ENCODE assay signal across 8 cellular contexts in genomic region chr1:150515328-150516049, GRCh38. TPM values are rescaled to one million over a fixed set of nuclear protein-coding genes. Genes with fewer than 3 reads are reported as not detected.
DNase-seq lines count a peak whose midpoint lies in the region; ATAC-seq and TF ChIP-seq lines count a peak whose summit lies in the region.

FALEC (plus strand) TSS chr1:150515752.

- H3K36me3 ChIP-seq in adrenal gland (replicated peaks in 1 of 2) (peaks cover 0 to 6% of the 10 kb centered on the region in 2 donors), heart right ventricle (peaks cover 0 to 26% (median 3%) of the 10 kb centered on the region in 9 donors), upper lobe of right lung (no peaks in the 10 kb centered on the region)

- peak; percentile 90 for DNase-seq in NCI-H1436 (lab: John Stamatoyannopoulos, UW)
- peak; percentile 91 for DNase-seq in SW480 (ENCODE audit: low spot score)
- peak; percentile 97 to 98 (median 98) for DNase-seq in adrenal gland
- DNase-seq in heart right ventricle = peak; percentile 96 to 98
- peak; percentile 99 for DNase-seq in posterior vena cava (ENCODE audit: low spot score)
- peak; percentile 99 for DNase-seq in upper lobe of right lung

- H3K4me3 ChIP-seq in GM12875 (ENCODE audit: low read depth, low read length) (peak within 1 kb of the TSS; percentile 85), adrenal gland (peak within 1 kb of the TSS in 3 of 4 donors; percentile 20 to 69 (median 45)), heart right ventricle (peak within 1 kb of the TSS; percentile 52 to 78 (median 64)), upper lobe of right lung (peak within 1 kb of the TSS; percentile 68)

- WGBS in adrenal gland, 4 donors = 0 to 1% (median 0%) methylated on average over 28 to 54 of the region's 54 CpGs
- WGBS in heart right ventricle, 2 donors = 0% methylated on average over 54 of the region's 54 CpGs

- intact Hi-C loops in adrenal gland (cut with DNase I) = no loop called here
- intact Hi-C loops in heart right ventricle (cut with DNase I) = loop anchor here in 2 of 10 donors (1.0 kb wide), 1 partner anchor 28 kb away; the partner anchor contains the start of gene TARS2 (in 2 of the 2)
- intact Hi-C loops in posterior vena cava (cut with DNase I) = no loop called here
- intact Hi-C loops in upper lobe of right lung (cut with DNase I) = no loop called here

- ATAC-seq in HG02798 (IDR thresholded peaks at IDR 0.05; ENCODE audit: poor library complexity, unreplicated experiment) (peak; percentile 99), heart right ventricle (peak; percentile 98 to 99 (median 98)), upper lobe of right lung (peak; percentile 99)

- H3K9me3 ChIP-seq in adrenal gland (replicated peaks in 1 of 3) (no peaks in the 10 kb centered on the region), heart right ventricle (no peaks in the 10 kb centered on the region), upper lobe of right lung (no peaks in the 10 kb centered on the region)

- H3K27ac ChIP-seq in adrenal gland (peak within 1 kb of the TSS; percentile 29 to 88 (median 80)), heart right ventricle (peak within 1 kb of the TSS; percentile 68 to 94 (median 85)), upper lobe of right lung (peak within 1 kb of the TSS; percentile 88)

- H3K27me3 ChIP-seq in adrenal gland (no peaks in the 10 kb centered on the region), heart right ventricle (no peaks in the 10 kb centered on the region), upper lobe of right lung (no peaks in the 10 kb centered on the region)

- peaks cover 13 to 16% of the 10 kb centered on the region in 2 donors for H3K4me1 ChIP-seq in adrenal gland (replicated peaks in 1 of 2)
- peaks cover 0 to 23% (median 16%) of the 10 kb centered on the region in 9 donors for H3K4me1 ChIP-seq in heart right ventricle
- peaks cover 8% of the 10 kb centered on the region for H3K4me1 ChIP-seq in upper lobe of right lung

- no peak for TF ChIP-seq CTCF in GM12875 (IDR thresholded peaks at IDR 0.05; ENCODE audit: borderline replicate concordance, insufficient read depth, low read depth, low read length)
- peak in 3 of 6 experiments; percentile 10 to 35 (median 16) for TF ChIP-seq CTCF in adrenal gland (IDR thresholded peaks at IDR 0.05)
- TF ChIP-seq CTCF in heart right ventricle (IDR thresholded peaks at IDR 0.05) = no peak
- TF ChIP-seq CTCF in upper lobe of right lung (IDR thresholded peaks at IDR 0.05) = no peak

- peak; percentile 24 to 83 for TF ChIP-seq POLR2A in adrenal gland (IDR thresholded peaks at IDR 0.05)

RNA-seq across cellular contexts. Expression of gene FALEC, which starts in this region (rescaled TPM):
- total RNA-seq in adrenal gland (under 1 TPM in 1 of 8 donors, not detected in 7; 0.61 TPM), heart right ventricle (under 1 TPM in 2 of 10 donors, not detected in 8; 0.46 to 0.60 TPM), posterior vena cava (not detected), upper lobe of right lung (1.0 TPM)
- polyA plus RNA-seq in adrenal gland (under 1 TPM in 1 of 3 donors, not detected in 2; 0.40 TPM), heart right ventricle (not detected)

Comparison
In these comparisons a context has a peak if more than half of its experiments do, and no peak if none do; other contexts are left out.
1. Peak in every context shown above with its lines: DNase-seq, ATAC-seq, H3K4me3 ChIP-seq and H3K27ac ChIP-seq.
2. Peak in DNase-seq, H3K4me3 ChIP-seq and H3K27ac ChIP-seq in adrenal gland; RNA of the gene not detected or under 1 TPM.
3. Peak in DNase-seq, ATAC-seq, H3K4me3 ChIP-seq and H3K27ac ChIP-seq in heart right ventricle; RNA of the gene not detected or under 1 TPM.
4. Peak in DNase-seq in posterior vena cava; RNA of the gene not detected or under 1 TPM.